In genomic region chr2:178928077-178928476, GRCh38 we compare ENCODE assay signal across 17 cellular contexts.
DNase-seq lines count a peak whose midpoint lies in the region; ATAC-seq, FAIRE-seq and TF ChIP-seq lines count a peak whose summit lies in the region.
"Had no signal": no experiment of that assay in that cellular context is flagged by ENCODE, and none has a peak within 500 bp of the region (broad histone marks: within the 10 kb centered on the region; RNA-seq: fewer than 3 reads in every experiment).

No MANE protein-coding gene starts in this region.

- TF ChIP-seq CTCF in PC-9 (conservative IDR thresholded peaks at IDR 0.05): no peak

- no peaks in the 10 kb centered on the region for H3K27me3 ChIP-seq in PC-9 (ENCODE audit: insufficient read depth, low read depth)
- H3K27me3 ChIP-seq: BLaER1 had no signal

- H4K20me1 ChIP-seq in PC-9 (ENCODE audit: insufficient read depth): no peaks in the 10 kb centered on the region
- H4K20me1 ChIP-seq: BLaER1 had no signal

- H3K4me1 ChIP-seq in PC-9 (replicated peaks; ENCODE audit: insufficient read depth): peaks cover 9% of the 10 kb centered on the region
- H3K4me1 ChIP-seq: BLaER1 had no signal

- H3K27ac ChIP-seq in PC-9 (no peak overlapping the region), substantia nigra (ENCODE audit: low read depth, low read length, poor library complexity, severe bottlenecking) (no peak overlapping the region)
- H3K27ac ChIP-seq: BLaER1, HL-60 had no signal

- BruUV-seq in PC-9 (replicated peaks; lab: Mats Ljungman, UMichigan): no TSS peak

- DNase-seq in PC-9 (no peak), urothelium cell line (ENCODE audit: low spot score) (no peak), putamen (ENCODE audit: low spot score) (no peak), substantia nigra (lab: John Stamatoyannopoulos, UW) (no peak)
- no peak for DNase-seq in activated CD4-positive, CD25-positive, alpha-beta regulatory T cell (lab: John Stamatoyannopoulos, UW)
- DNase-seq: activated CD8-positive, alpha-beta T cell treated with anti-CD3 and anti-CD28 coated beads, Interleukin-2, amount 10 ng/mL, durations not matched to agents 7 days and 5 days; activated naive CD4-positive, alpha-beta T cell treated with anti-CD3 and anti-CD28 coated beads, Interleukin-2, amount 10 ng/mL, durations not matched to agents 7 days and 5 days; caudate nucleus; mammary epithelial cell; NCI-H226; occipital lobe; stimulated activated CD4-positive, alpha-beta T cell treated with anti-CD3 and anti-CD28 coated beads, Interleukin-15, amount 100 ng/mL, for 24 hours had no signal

- H3K4me2 ChIP-seq in PC-9: no peak overlapping the region
- H3K4me2 ChIP-seq: BLaER1 had no signal

- H3K9me2 ChIP-seq in PC-9 (ENCODE audit: insufficient read depth): peaks cover 5% of the 10 kb centered on the region; the same call in 1 of the 2 replicates

- H3F3A ChIP-seq in PC-9 (ENCODE audit: insufficient read depth, low read depth): no peaks in the 10 kb centered on the region

- H3K9me3 ChIP-seq in PC-9 (ENCODE audit: insufficient read depth, low read depth): no peaks in the 10 kb centered on the region
- H3K9me3 ChIP-seq: BLaER1 had no signal

- ATAC-seq in GM18519 (IDR thresholded peaks at IDR 0.05; ENCODE audit: low FRiP score, unreplicated experiment): peak; percentile 82
- peak; percentile 81 for ATAC-seq in GM21360 (IDR thresholded peaks at IDR 0.05; ENCODE audit: unreplicated experiment)
- ATAC-seq in HG02943 (IDR thresholded peaks at IDR 0.05; ENCODE audit: low read depth, unreplicated experiment): peak; percentile 59
- ATAC-seq: activated CD8-positive, alpha-beta T cell treated with anti-CD3 and anti-CD28 coated beads, Interleukin-2, amount 10 ng/mL, durations not matched to agents 7 days and 5 days had no signal

- FAIRE-seq in urothelium cell line (lab: Jason Lieb, UNC): no peak

- H3K4me3 ChIP-seq in PC-9: no peak overlapping the region
- H3K4me3 ChIP-seq: BLaER1 had no signal

- H3K79me2 ChIP-seq in PC-9 (ENCODE audit: low read depth): no peaks in the 10 kb centered on the region

- peak overlapping the region; percentile 5; the same call in 1 of the 2 replicates for H2AFZ ChIP-seq in PC-9

- intact Hi-C loops in PC-9 (cut with micrococcal nuclease; ENCODE audit: unreplicated experiment): no loop called here

- POLR2A ChIA-PET in PC-9 (lab: Charles Lee; ENCODE audit: unreplicated experiment): no interaction called here

- no peaks in the 10 kb centered on the region for H3K36me3 ChIP-seq in PC-9 (ENCODE audit: low read depth)
- H3K36me3 ChIP-seq: BLaER1 had no signal

- CTCF ChIA-PET in PC-9 (lab: Charles Lee): no interaction called here
